Comparison of ENCODE assay signal across 8 cellular contexts in the genomic region with DNA sequence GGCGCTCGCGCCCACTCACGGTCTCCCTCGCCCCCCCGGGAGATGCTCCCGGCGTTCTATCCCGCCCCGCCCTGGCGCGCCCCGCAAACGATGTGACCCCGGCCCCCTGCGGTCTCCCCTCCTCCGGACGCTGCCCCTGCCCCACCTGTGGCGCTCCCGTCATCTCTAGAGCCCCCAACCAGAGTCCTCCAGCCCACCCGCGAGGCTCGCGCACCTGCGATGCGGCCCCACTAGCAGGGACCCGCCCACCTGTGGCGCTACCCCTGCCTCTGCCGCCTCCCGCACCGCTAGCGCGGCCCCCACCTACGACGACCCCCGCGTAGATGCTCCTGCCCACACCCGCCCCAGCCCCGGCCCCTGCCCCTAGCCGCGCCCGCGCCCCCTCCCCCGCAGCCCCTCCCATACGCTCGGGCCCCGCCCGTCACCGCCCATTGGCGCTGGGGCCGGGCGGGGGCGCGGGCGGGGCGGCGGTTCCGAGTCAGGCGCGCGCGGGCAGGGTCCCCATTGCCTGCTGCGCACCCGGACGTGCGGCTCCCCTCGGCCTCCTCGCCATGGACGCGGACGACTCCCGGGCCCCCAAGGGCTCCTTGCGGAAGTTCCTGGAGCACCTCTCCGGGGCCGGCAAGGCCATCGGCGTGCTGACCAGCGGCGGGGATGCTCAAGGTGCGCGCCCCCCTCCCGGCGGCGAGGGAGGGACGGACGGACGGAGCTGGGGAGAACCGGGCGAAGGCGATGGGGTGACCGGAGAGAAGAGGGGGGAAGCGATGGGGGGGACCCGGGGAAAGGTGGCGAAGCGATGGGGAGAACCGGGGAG. TPM values are rescaled to one million over a fixed set of nuclear protein-coding genes. Genes with fewer than 3 reads are reported as not detected.
DNase-seq lines count a peak whose midpoint lies in the region; ATAC-seq and TF ChIP-seq lines count a peak whose summit lies in the region.

PFKP (plus strand) TSS at position 504 of the 814 bp plus-strand sequence; CDS start at position 552, 48 bp downstream.

- H3K27me3 ChIP-seq in HUES48 (ENCODE audit: control insufficient read depth, insufficient read depth, low read length) (peaks cover 19% of the 10 kb centered on the region), lower lobe of right lung (ENCODE audit: low read depth) (peaks cover 23% of the 10 kb centered on the region)

- H3K9ac ChIP-seq in HUES48 (ENCODE audit: low read depth, low read length), result peak within 1 kb of the TSS; percentile 78

- ATAC-seq in GM19463 (IDR thresholded peaks at IDR 0.05; ENCODE audit: unreplicated experiment) (peak; percentile 48), lower lobe of right lung (peak; percentile 66 to 72), HG03378 (IDR thresholded peaks at IDR 0.05; ENCODE audit: unreplicated experiment) (no peak)

- H3K36me3 ChIP-seq in HUES48 (ENCODE audit: control insufficient read depth, insufficient read depth, low read length) (peaks cover 28% of the 10 kb centered on the region), lower lobe of right lung (no peaks in the 10 kb centered on the region)

- H3K27ac ChIP-seq in HUES48 (ENCODE audit: low read depth, low read length), result peak within 1 kb of the TSS; percentile 28
- peak within 1 kb of the TSS; percentile 72 to 73 for H3K27ac ChIP-seq in coronary artery
- H3K27ac ChIP-seq in lower lobe of right lung, result peak within 1 kb of the TSS; percentile 62

- H3K4me3 ChIP-seq in HUES48 (ENCODE audit: low read depth, low read length) (peak within 1 kb of the TSS; percentile 87), coronary artery (peak within 1 kb of the TSS; percentile 93), lower lobe of right lung (peak within 1 kb of the TSS; percentile 87)

- TF ChIP-seq CTCF in coronary artery (IDR thresholded peaks at IDR 0.05) (no peak), lower lobe of right lung (IDR thresholded peaks at IDR 0.05) (no peak)

- intact Hi-C loops in lower lobe of right lung (cut with DNase I), result no loop called here

- H3K9me3 ChIP-seq in HUES48 (ENCODE audit: control insufficient read depth, insufficient read depth, low read length) (no peaks in the 10 kb centered on the region), lower lobe of right lung (no peaks in the 10 kb centered on the region)

- DNase-seq in COR-L47 (lab: John Stamatoyannopoulos, UW) (peak; percentile 23), coronary artery (ENCODE audit: low spot score) (no peak), lower lobe of right lung (no peak)
- peak; percentile 48 for DNase-seq in activated CD4-positive, alpha-beta T cell treated with anti-CD3 and anti-CD28 coated beads for 1 hour
- DNase-seq in stimulated activated CD8-positive, alpha-beta memory T cell treated with anti-CD3 and anti-CD28 coated beads, Interleukin-12 subunit alpha, Interleukin-12 subunit beta, amount 100 ng/mL, for 1 hour (ENCODE audit: low read depth), result peak; percentile 24

- H3K4me1 ChIP-seq in HUES48 (ENCODE audit: control insufficient read depth, insufficient read depth, low read length) (peaks cover 8% of the 10 kb centered on the region; the same call in 1 of the 2 replicates), lower lobe of right lung (peaks cover 16% of the 10 kb centered on the region)

RNA-seq across cellular contexts. Expression of gene PFKP, which starts in this region (rescaled TPM):
- total RNA-seq in lower lobe of right lung, result 23.5 TPM

Comparison
In these comparisons a context has a peak if more than half of its experiments do, and no peak if none do; other contexts are left out.
1. DNase-seq: peak in COR-L47 (single experiment), activated CD4-positive, alpha-beta T cell treated with anti-CD3 and anti-CD28 coated beads for 1 hour (single experiment) and stimulated activated CD8-positive, alpha-beta memory T cell treated with anti-CD3 and anti-CD28 coated beads, Interleukin-12 subunit alpha, Interleukin-12 subunit beta, amount 100 ng/mL, for 1 hour (single experiment); none in coronary artery (single experiment) and lower lobe of right lung (single experiment).
2. Peak in every context shown above with its lines, with median percentiles within 50 percentile points of each other: H3K27ac ChIP-seq and H3K4me3 ChIP-seq.